18 cellular contexts compared by ENCODE assay signal in genomic region chr6:43797919-43798318, GRCh38. TPM values are rescaled to one million over a fixed set of nuclear protein-coding genes. Genes with fewer than 3 reads are reported as not detected.
A peak's percentile ranks its signal among the peaks of the same experiment; 100 is the strongest.
DNase-seq lines count a peak whose midpoint lies in the region; ATAC-seq and TF ChIP-seq lines count a peak whose summit lies in the region.
"Had no signal": no experiment of that assay in that cellular context is flagged by ENCODE, and none has a peak within 500 bp of the region (broad histone marks: within the 10 kb centered on the region; RNA-seq: fewer than 3 reads in every experiment).

No MANE protein-coding gene starts in this region.

- peaks cover 0 to 7% (median 0%) of the 10 kb centered on the region in 3 donors for H3K27me3 Mint-ChIP-seq in CD14-positive monocyte (ENCODE audit: low read depth in 3 of 3)
- H3K27me3 Mint-ChIP-seq: activated naive CD4-positive, alpha-beta T cell treated with anti-CD3 and anti-CD28 coated beads, Interleukin-2, amount 50 U/mL, for 24 hours had no signal

- no peaks in the 10 kb centered on the region for H3K36me3 ChIP-seq in breast epithelium
- no peaks in the 10 kb centered on the region for H3K36me3 ChIP-seq in psoas muscle (ENCODE audit: insufficient read depth in 1 of 2, low read depth in 1 of 2)
- H3K36me3 ChIP-seq: ascending aorta, esophagus muscularis mucosa had no signal

- ATAC-seq in psoas muscle, result no peak

- intact Hi-C loops in CD14-positive monocyte (cut with micrococcal nuclease), result loop anchor here in 1 of 2 donors (1.0 to 10.0 kb wide), 3 partner anchors 8 to 467 kb away; partner anchors contain the start of gene NFKBIE
- intact Hi-C loops in breast epithelium (cut with DNase I; ENCODE audit: low total_unique reads), result no loop called here
- intact Hi-C loops in psoas muscle (cut with DNase I), result loop anchor here in 1 of 2 donors (2.0 kb wide), 1 partner anchor 23 kb away; no protein-coding TSS in a partner anchor

- 89 to 95% (median 89%) methylated on average over 11 of the region's 11 CpGs for WGBS in psoas muscle, 3 donors

- peaks cover 0 to 5% of the 10 kb centered on the region in 2 donors for H3K4me1 ChIP-seq in breast epithelium
- H3K4me1 ChIP-seq in psoas muscle, result peaks cover 58% of the 10 kb centered on the region
- H3K4me1 ChIP-seq: ascending aorta had no signal

- no peak for DNase-seq in CD14-positive monocyte (ENCODE audit: low spot score)
- DNase-seq in breast epithelium (ENCODE audit: low spot score in 2 of 2), result no peak
- no peak for DNase-seq in psoas muscle
- DNase-seq in activated CD4-positive, alpha-beta T cell treated with anti-CD3 and anti-CD28 coated beads, Interleukin-2, amount 50 U/mL, for 1 hour, result no peak
- DNase-seq in NCI-H748 (lab: John Stamatoyannopoulos, UW; ENCODE audit: unreplicated experiment), result no peak
- DNase-seq in superior temporal gyrus (ENCODE audit: extremely low spot score), result no peak
- DNase-seq: activated T-cell treated with anti-CD3 and anti-CD28 coated beads, Interleukin-2, amount 50 U/mL, for 72 hours; COR-L47; effector CD8-positive, alpha-beta T cell; midbrain; NCI-H2081 treated with DMSO at 0.1 percent for 48 hours; NCI-H510A treated with DMSO at 0.1 percent for 48 hours; RPMI8226; stimulated activated CD8-positive, alpha-beta memory T cell treated with anti-CD3 and anti-CD28 coated beads, Interleukin-4, amount 100 ng/mL, for 48 hours had no signal

- H3K4me3 Mint-ChIP-seq in CD14-positive monocyte, result no peak overlapping the region
- H3K4me3 Mint-ChIP-seq: activated naive CD4-positive, alpha-beta T cell treated with anti-CD3 and anti-CD28 coated beads, Interleukin-2, amount 50 U/mL, for 24 hours; activated T-cell treated with anti-CD3 and anti-CD28 coated beads, Interleukin-2, amount 50 U/mL, for 72 hours had no signal

- H3K27ac Mint-ChIP-seq in CD14-positive monocyte, result peak overlapping the region in 6 of 7 donors; percentile 62 to 97 (median 91)
- H3K27ac Mint-ChIP-seq: activated naive CD4-positive, alpha-beta T cell treated with anti-CD3 and anti-CD28 coated beads, Interleukin-2, amount 50 U/mL, for 24 hours; activated T-cell treated with anti-CD3 and anti-CD28 coated beads, Interleukin-2, amount 50 U/mL, for 72 hours had no signal

- peaks cover 0 to 2% (median 0%) of the 10 kb centered on the region in 7 donors for H3K9me3 Mint-ChIP-seq in CD14-positive monocyte
- H3K9me3 Mint-ChIP-seq: activated naive CD4-positive, alpha-beta T cell treated with anti-CD3 and anti-CD28 coated beads, Interleukin-2, amount 50 U/mL, for 24 hours; activated T-cell treated with anti-CD3 and anti-CD28 coated beads, Interleukin-2, amount 50 U/mL, for 72 hours had no signal

- peak overlapping the region; percentile 87 for H3K27ac ChIP-seq in 22Rv1
- peak overlapping the region; percentile 76 to 89 for H3K27ac ChIP-seq in breast epithelium
- peak overlapping the region; percentile 89 for H3K27ac ChIP-seq in psoas muscle
- H3K27ac ChIP-seq: ascending aorta, esophagus muscularis mucosa had no signal

- H3K4me3 ChIP-seq in breast epithelium (no peak overlapping the region), psoas muscle (no peak overlapping the region)
- H3K4me3 ChIP-seq: ascending aorta, esophagus muscularis mucosa had no signal

- peaks cover 3 to 15% of the 10 kb centered on the region in 2 donors for H3K36me3 Mint-ChIP-seq in CD14-positive monocyte
- H3K36me3 Mint-ChIP-seq: activated naive CD4-positive, alpha-beta T cell treated with anti-CD3 and anti-CD28 coated beads, Interleukin-2, amount 50 U/mL, for 24 hours had no signal

- H3K27me3 ChIP-seq in breast epithelium, result no peaks in the 10 kb centered on the region
- H3K27me3 ChIP-seq in psoas muscle (ENCODE audit: insufficient read depth in 3 of 3, low read length in 2 of 3), result no peaks in the 10 kb centered on the region
- H3K27me3 ChIP-seq: ascending aorta, esophagus muscularis mucosa had no signal

- no peak for TF ChIP-seq POLR2A in breast epithelium (IDR thresholded peaks at IDR 0.05)

- peaks cover 81% of the 10 kb centered on the region for H3K4me1 Mint-ChIP-seq in CD14-positive monocyte

- TF ChIP-seq CTCF in 22Rv1 (IDR thresholded peaks at IDR 0.05) (no peak), CD14-positive monocyte (IDR thresholded peaks at IDR 0.05) (no peak), breast epithelium (IDR thresholded peaks at IDR 0.05) (no peak), psoas muscle (IDR thresholded peaks at IDR 0.05) (no peak)

- H3K9me3 ChIP-seq in breast epithelium (no peaks in the 10 kb centered on the region), psoas muscle (no peaks in the 10 kb centered on the region)
- H3K9me3 ChIP-seq: ascending aorta, esophagus muscularis mucosa had no signal

RNA-seq across cellular contexts. Expression of gene VEGFA, which starts 27.9 kb away (rescaled TPM):
- polyA plus RNA-seq in CD14-positive monocyte (10 to 100 TPM; 19.0 to 32.0 TPM), psoas muscle (100 to 1,000 TPM in 1 of 3 donors, 10 to 100 TPM in 2; 78.1 to 125 (median 88.3) TPM)
- total RNA-seq in breast epithelium (100 to 1,000 TPM; 123 to 230 (median 132) TPM), psoas muscle (100 to 1,000 TPM; 132 to 345 (median 208) TPM)
